ENCODE assay signal across 22 cellular contexts in the genomic region with DNA sequence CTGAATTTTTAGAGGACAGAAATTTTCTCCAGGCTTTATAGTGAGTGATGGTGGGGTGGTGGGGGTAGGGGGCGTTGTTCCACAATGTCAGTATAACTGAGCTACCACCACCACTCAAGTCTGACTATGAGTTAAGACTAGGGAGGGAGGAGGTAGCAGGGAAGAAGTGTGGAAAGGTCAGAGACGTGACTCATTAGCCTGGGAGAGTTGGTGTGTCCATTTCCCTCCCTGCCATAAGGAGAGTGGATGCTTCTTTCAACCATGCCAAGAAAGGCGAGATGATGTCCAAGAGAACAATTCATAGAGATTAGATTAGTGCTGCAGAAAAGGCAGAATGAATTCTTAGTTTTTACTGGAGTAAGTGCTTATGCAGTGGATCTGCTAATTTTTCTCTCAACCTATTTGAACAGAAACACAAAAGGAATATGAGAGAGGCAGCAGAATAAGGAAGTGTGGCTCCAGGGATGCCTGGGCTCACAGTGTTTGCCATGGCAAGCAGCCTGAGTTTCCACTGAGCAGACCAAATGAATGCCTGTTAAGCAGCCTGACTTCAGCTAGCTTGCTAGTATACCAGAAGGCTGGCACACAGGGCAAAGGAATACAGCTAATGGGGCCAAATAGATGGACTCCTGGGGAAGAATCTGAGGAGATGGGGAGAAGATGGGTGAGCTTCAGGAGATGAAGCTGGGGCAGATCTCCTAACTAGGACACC.
DNase-seq lines count a peak whose midpoint lies in the region; TF ChIP-seq lines count a peak whose summit lies in the region.
"Had no signal": no experiment of that assay in that cellular context is flagged by ENCODE, and none has a peak within 500 bp of the region (broad histone marks: within the 10 kb centered on the region; RNA-seq: fewer than 3 reads in every experiment).

No MANE protein-coding gene starts in this region.

- H3K4me1 Mint-ChIP-seq in MCF 10A (ENCODE audit: insufficient read depth, unreplicated experiment) = peaks cover 10% of the 10 kb centered on the region
- H3K4me1 Mint-ChIP-seq in activated T-cell treated with anti-CD3 and anti-CD28 coated beads, Interleukin-2, amount 50 U/mL, for 24 hours (ENCODE audit: low read depth) = no peaks in the 10 kb centered on the region
- H3K4me1 Mint-ChIP-seq in Caco-2 (ENCODE audit: low read depth, unreplicated experiment) = no peaks in the 10 kb centered on the region

- CTCF ChIA-PET in MCF 10A (lab: Yijun Ruan, JAX) = interaction anchor here (1.0 kb wide), 1 partner anchor 20 kb away, joined by 3 read pairs; no protein-coding TSS in a partner anchor
- CTCF ChIA-PET in Caco-2 (lab: Charles Lee) = no interaction called here

- no peaks in the 10 kb centered on the region for H3K9me3 Mint-ChIP-seq in MCF 10A (ENCODE audit: unreplicated experiment)
- H3K9me3 Mint-ChIP-seq in activated T-cell treated with anti-CD3 and anti-CD28 coated beads, Interleukin-2, amount 50 U/mL, for 24 hours = peaks cover 2% of the 10 kb centered on the region
- no peaks in the 10 kb centered on the region for H3K9me3 Mint-ChIP-seq in Caco-2 (ENCODE audit: unreplicated experiment)
- H3K9me3 Mint-ChIP-seq: activated T-cell treated with anti-CD3 and anti-CD28 coated beads, Interleukin-2, amount 50 U/mL, for 72 hours; effector memory CD8-positive, alpha-beta T cell had no signal

- no peak overlapping the region for H3K27ac ChIP-seq in breast epithelium
- H3K27ac ChIP-seq: A549, BLaER1, upper lobe of right lung had no signal

- H3K27me3 ChIP-seq in breast epithelium (no peaks in the 10 kb centered on the region), Caco-2 (replicated peaks; ENCODE audit: control insufficient read depth, insufficient read depth, low read length) (no peaks in the 10 kb centered on the region)
- H3K27me3 ChIP-seq: BLaER1, upper lobe of right lung had no signal

- intact Hi-C loops in MCF 10A (cut with micrococcal nuclease) = no loop called here
- intact Hi-C loops in breast epithelium (cut with DNase I; ENCODE audit: low total_unique reads) = loop anchor here (5.0 kb wide), 1 partner anchor 135 kb away; no protein-coding TSS in a partner anchor
- intact Hi-C loops in Caco-2 (cut with micrococcal nuclease; ENCODE audit: unreplicated experiment) = no loop called here

- H3K9me3 ChIP-seq in breast epithelium = no peaks in the 10 kb centered on the region
- H3K9me3 ChIP-seq in Caco-2 = no peaks in the 10 kb centered on the region
- H3K9me3 ChIP-seq: BLaER1, upper lobe of right lung had no signal

- H3K4me3 Mint-ChIP-seq in MCF 10A (ENCODE audit: unreplicated experiment) (no peak overlapping the region), Caco-2 (ENCODE audit: unreplicated experiment) (no peak overlapping the region)
- no peak overlapping the region for H3K4me3 Mint-ChIP-seq in activated T-cell treated with anti-CD3 and anti-CD28 coated beads, Interleukin-2, amount 50 U/mL, for 24 hours
- H3K4me3 Mint-ChIP-seq: activated T-cell treated with anti-CD3 and anti-CD28 coated beads, Interleukin-2, amount 50 U/mL, for 72 hours; effector memory CD8-positive, alpha-beta T cell; naive thymus-derived CD8-positive, alpha-beta T cell had no signal

- BruUV-seq in MCF 10A (replicated peaks; lab: Mats Ljungman, UMichigan) (no TSS peak), Caco-2 (replicated peaks; lab: Mats Ljungman, UMichigan) (no TSS peak)

- H3K27me3 Mint-ChIP-seq in MCF 10A (ENCODE audit: insufficient read depth, unreplicated experiment) (no peaks in the 10 kb centered on the region), Caco-2 (ENCODE audit: insufficient read depth, unreplicated experiment) (peaks cover 6% of the 10 kb centered on the region)
- H3K27me3 Mint-ChIP-seq in activated T-cell treated with anti-CD3 and anti-CD28 coated beads, Interleukin-2, amount 50 U/mL, for 24 hours = no peaks in the 10 kb centered on the region

- POLR2A ChIA-PET in MCF 10A (lab: Yijun Ruan, JAX) = no interaction called here
- POLR2A ChIA-PET in Caco-2 (lab: Charles Lee) = no interaction called here

- H3K36me3 Mint-ChIP-seq in MCF 10A (ENCODE audit: insufficient read depth, unreplicated experiment) = no peaks in the 10 kb centered on the region
- H3K36me3 Mint-ChIP-seq in activated T-cell treated with anti-CD3 and anti-CD28 coated beads, Interleukin-2, amount 50 U/mL, for 24 hours (ENCODE audit: low read depth) = no peaks in the 10 kb centered on the region
- H3K36me3 Mint-ChIP-seq in Caco-2 (ENCODE audit: insufficient read depth, unreplicated experiment) = no peaks in the 10 kb centered on the region
- H3K36me3 Mint-ChIP-seq: naive thymus-derived CD8-positive, alpha-beta T cell had no signal

- H3K4me1 ChIP-seq in breast epithelium (no peaks in the 10 kb centered on the region), Caco-2 (no peaks in the 10 kb centered on the region)
- H3K4me1 ChIP-seq: A549, BLaER1, upper lobe of right lung had no signal

- H3K36me3 ChIP-seq in breast epithelium = no peaks in the 10 kb centered on the region
- no peaks in the 10 kb centered on the region for H3K36me3 ChIP-seq in Caco-2 (ENCODE audit: control insufficient read depth, insufficient read depth, low read length)
- H3K36me3 ChIP-seq: BLaER1, upper lobe of right lung had no signal

- no peak overlapping the region for H3K4me3 ChIP-seq in breast epithelium
- no peak overlapping the region for H3K4me3 ChIP-seq in fibroblast of the aortic adventitia (ENCODE audit: low read depth, low read length)
- no peak overlapping the region for H3K4me3 ChIP-seq in Caco-2 (ENCODE audit: low read depth, low read length)
- H3K4me3 ChIP-seq: A549, BLaER1, upper lobe of right lung had no signal

- DNase-seq in MCF 10A (ENCODE audit: unreplicated experiment) (peak; percentile 26), breast epithelium (ENCODE audit: low spot score in 2 of 2) (no peak), RPMI7951 (ENCODE audit: low read depth) (peak; percentile 83), fibroblast of the aortic adventitia (ENCODE audit: low read depth) (peak; percentile 97), stromal cell of bone marrow (ENCODE audit: low read depth) (peak; percentile 44), Caco-2 (no peak)
- no peak for DNase-seq in activated T-cell treated with anti-CD3 and anti-CD28 coated beads, Interleukin-2, amount 50 U/mL, for 24 hours
- no peak for DNase-seq in effector CD8-positive, alpha-beta T cell (lab: John Stamatoyannopoulos, UW)
- DNase-seq: activated CD4-positive, alpha-beta T cell treated with anti-CD3 and anti-CD28 coated beads for 1 hour; activated naive CD4-positive, alpha-beta T cell treated with anti-CD3 and anti-CD28 coated beads, Interleukin-2, amount 50 U/mL, for 16 hours; activated T-cell treated with anti-CD3 and anti-CD28 coated beads, Interleukin-2, amount 50 U/mL, for 72 hours; effector memory CD8-positive, alpha-beta T cell; glutamatergic neuron; naive thymus-derived CD8-positive, alpha-beta T cell; NCI-H1417; NCI-H69; OCI-M1; SIG-M5; stimulated activated CD8-positive, alpha-beta memory T cell treated with anti-CD3 and anti-CD28 coated beads, Interleukin-4, amount 100 ng/mL, for 48 hours; upper lobe of right lung had no signal

- TF ChIP-seq CTCF in MCF 10A (IDR thresholded peaks at IDR 0.05; ENCODE audit: unreplicated experiment) (no peak), breast epithelium (IDR thresholded peaks at IDR 0.05) (no peak), fibroblast of the aortic adventitia (IDR thresholded peaks at IDR 0.05; ENCODE audit: insufficient read depth, low read length) (no peak), Caco-2 (IDR thresholded peaks at IDR 0.05; ENCODE audit: insufficient read depth in 1 of 2, low read depth in 1 of 2, low read length in 1 of 2, severe bottlenecking in 1 of 2, unreplicated experiment in 1 of 2) (no peak)

- TF ChIP-seq POLR2A in breast epithelium (IDR thresholded peaks at IDR 0.05) = no peak

- no peak overlapping the region for H3K27ac Mint-ChIP-seq in MCF 10A (ENCODE audit: low read depth, unreplicated experiment)
- H3K27ac Mint-ChIP-seq in activated T-cell treated with anti-CD3 and anti-CD28 coated beads, Interleukin-2, amount 50 U/mL, for 24 hours = no peak overlapping the region
- no peak overlapping the region for H3K27ac Mint-ChIP-seq in Caco-2 (ENCODE audit: unreplicated experiment)
- H3K27ac Mint-ChIP-seq: activated T-cell treated with anti-CD3 and anti-CD28 coated beads, Interleukin-2, amount 50 U/mL, for 72 hours; effector memory CD8-positive, alpha-beta T cell; naive thymus-derived CD8-positive, alpha-beta T cell had no signal

Comparison
In these comparisons a context has a peak if more than half of its experiments do, and no peak if none do; other contexts are left out.
1. DNase-seq: peak in MCF 10A (single experiment), RPMI7951 (single experiment), fibroblast of the aortic adventitia (single experiment) and stromal cell of bone marrow (single experiment); none in breast epithelium (0 of 2), activated T-cell treated with anti-CD3 and anti-CD28 coated beads, Interleukin-2, amount 50 U/mL, for 24 hours (single experiment), Caco-2 (0 of 2) and effector CD8-positive, alpha-beta T cell (single experiment).